Comparison of ENCODE assay signal across 8 cellular contexts in the genomic region with DNA sequence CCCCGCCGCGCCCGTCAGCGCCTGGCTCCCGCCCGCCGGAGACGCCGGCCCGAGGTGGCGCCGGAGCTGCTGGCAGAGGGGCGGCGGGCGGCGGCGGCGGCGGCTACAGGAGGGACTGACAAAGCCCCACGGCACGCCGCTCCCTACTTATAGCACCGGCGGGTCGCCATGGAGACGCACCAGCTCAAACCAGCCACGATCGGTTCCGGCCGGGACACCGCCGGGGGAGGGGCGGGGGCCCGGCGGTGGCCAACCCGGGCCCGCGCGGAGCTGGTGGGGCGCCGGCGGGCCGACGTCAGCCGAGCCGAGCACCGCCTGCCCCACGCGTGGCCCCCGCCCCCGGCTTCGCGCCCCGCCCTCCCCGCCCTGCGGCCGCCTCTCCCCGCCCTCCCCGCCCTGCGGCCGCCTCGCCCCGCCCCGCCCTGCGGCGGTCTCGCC. TPM values are rescaled to one million over a fixed set of nuclear protein-coding genes. Genes with fewer than 3 reads are reported as not detected.
A peak's percentile ranks its signal among the peaks of the same experiment; 100 is the strongest.
DNase-seq lines count a peak whose midpoint lies in the region; ATAC-seq and TF ChIP-seq lines count a peak whose summit lies in the region.

Gene ODC1 (minus strand): TSS at position 120 of the 438 bp plus-strand sequence. CDS start 3,295 bp downstream, outside the sequence.

- peak within 1 kb of the TSS; percentile 93 to 97 for H3K27ac ChIP-seq in thoracic aorta

- peaks cover 12% of the 10 kb centered on the region for H3K36me3 ChIP-seq in thoracic aorta

- ATAC-seq in HG02571 (IDR thresholded peaks at IDR 0.05; ENCODE audit: unreplicated experiment), result peak; percentile 66
- peak; percentile 81 for ATAC-seq in thoracic aorta (ENCODE audit: insufficient number of reproducible peaks, low FRiP score, low read depth)

- no peaks in the 10 kb centered on the region for H3K27me3 ChIP-seq in thoracic aorta (replicated peaks; ENCODE audit: insufficient read depth)

- intact Hi-C loops in activated naive CD4-positive, alpha-beta T cell treated with anti-CD3 and anti-CD28 coated beads for 36 hours (cut with micrococcal nuclease), result loop anchor here (1.0 to 5.0 kb wide), 9 partner anchors 45 to 1304 kb away; partner anchors contain the start of genes PDIA6, RRM2 and TAF1B

- CTCF ChIA-PET in activated naive CD4-positive, alpha-beta T cell treated with anti-CD3 and anti-CD28 coated beads for 36 hours (lab: Charles Lee), result interaction anchor here (0.7 to 1.5 kb wide), 3 partner anchors 13 to 84 kb away, joined by 3 to 6 read pairs (median 3); no protein-coding TSS in a partner anchor

- H3K4me3 Mint-ChIP-seq in activated naive CD4-positive, alpha-beta T cell treated with anti-CD3 and anti-CD28 coated beads for 36 hours, result peak within 1 kb of the TSS; percentile 85
- H3K4me3 Mint-ChIP-seq in osteocyte (ENCODE audit: unreplicated experiment), result peak within 1 kb of the TSS; percentile 79

- DNase-seq in GM04504 (ENCODE audit: low read depth), result peak; percentile 83
- peak; percentile 97 for DNase-seq in NB4 (ENCODE audit: low read depth)
- DNase-seq in SK-N-DZ (ENCODE audit: low spot score), result peak; percentile 94
- DNase-seq in activated naive CD4-positive, alpha-beta T cell treated with anti-CD3 and anti-CD28 coated beads for 36 hours, result peak; percentile 89
- DNase-seq in germinal center (ENCODE audit: low spot score), result peak; percentile 99
- DNase-seq in osteocyte (ENCODE audit: extremely low spot score, unreplicated experiment), result peak; percentile 97
- DNase-seq in thoracic aorta (ENCODE audit: low spot score), result peak; percentile 97

- H3K4me3 ChIP-seq in NB4 (ENCODE audit: low read depth, low read length) (peak within 1 kb of the TSS; percentile 80), thoracic aorta (peak within 1 kb of the TSS; percentile 99)

- no peak for TF ChIP-seq CTCF in NB4 (IDR thresholded peaks at IDR 0.05; ENCODE audit: low read depth, low read length)
- no peak for TF ChIP-seq CTCF in osteocyte (IDR thresholded peaks at IDR 0.05)
- no peak for TF ChIP-seq CTCF in thoracic aorta (IDR thresholded peaks at IDR 0.05)

- no peak for TF ChIP-seq POLR2A in NB4 (IDR thresholded peaks at IDR 0.05; ENCODE audit: extremely low read depth, insufficient read length)

- peaks cover 56% of the 10 kb centered on the region for H3K4me1 Mint-ChIP-seq in activated naive CD4-positive, alpha-beta T cell treated with anti-CD3 and anti-CD28 coated beads for 36 hours (ENCODE audit: low read depth)
- peaks cover 27% of the 10 kb centered on the region for H3K4me1 Mint-ChIP-seq in osteocyte (ENCODE audit: unreplicated experiment)

- no peaks in the 10 kb centered on the region for H3K9me3 ChIP-seq in thoracic aorta

- peaks cover 14 to 57% of the 10 kb centered on the region in 2 donors for H3K4me1 ChIP-seq in thoracic aorta (ENCODE audit: control insufficient read depth in 1 of 2, low read depth in 2 of 2)

- H3K36me3 Mint-ChIP-seq in activated naive CD4-positive, alpha-beta T cell treated with anti-CD3 and anti-CD28 coated beads for 36 hours (ENCODE audit: low read depth), result peaks cover 35% of the 10 kb centered on the region
- peaks cover 16% of the 10 kb centered on the region for H3K36me3 Mint-ChIP-seq in osteocyte (ENCODE audit: unreplicated experiment)

- H3K9me3 Mint-ChIP-seq in activated naive CD4-positive, alpha-beta T cell treated with anti-CD3 and anti-CD28 coated beads for 36 hours, result no peaks in the 10 kb centered on the region
- H3K9me3 Mint-ChIP-seq in osteocyte (ENCODE audit: unreplicated experiment), result no peaks in the 10 kb centered on the region

- H3K27me3 Mint-ChIP-seq in activated naive CD4-positive, alpha-beta T cell treated with anti-CD3 and anti-CD28 coated beads for 36 hours (ENCODE audit: low read depth), result no peaks in the 10 kb centered on the region
- no peaks in the 10 kb centered on the region for H3K27me3 Mint-ChIP-seq in osteocyte (ENCODE audit: unreplicated experiment)

- H3K27ac Mint-ChIP-seq in activated naive CD4-positive, alpha-beta T cell treated with anti-CD3 and anti-CD28 coated beads for 36 hours, result peak within 1 kb of the TSS; percentile 91
- H3K27ac Mint-ChIP-seq in osteocyte (ENCODE audit: unreplicated experiment), result peak within 1 kb of the TSS; percentile 70

RNA-seq across cellular contexts. Expression of gene ODC1, which starts in this region (rescaled TPM):
- 478 and 500 TPM in 2 replicates for polyA plus RNA-seq in SK-N-DZ (2014; cell fraction: cytosol; rRNA removed)
- polyA plus RNA-seq in SK-N-DZ (2014; cell fraction: nucleus; rRNA removed), result 342 and 350 TPM in 2 replicates
- 100 to 1,000 TPM; 174 to 177 TPM for total RNA-seq in activated naive CD4-positive, alpha-beta T cell treated with anti-CD3 and anti-CD28 coated beads for 36 hours
- total RNA-seq in osteocyte (41.7 and 44.8 TPM in 2 replicates), thoracic aorta (100 to 1,000 TPM; 104 to 123 TPM)

Comparison
In these comparisons a context has a peak if more than half of its experiments do, and no peak if none do; other contexts are left out.
1. Peak in every context shown above with its lines: DNase-seq, ATAC-seq, H3K4me3 ChIP-seq and H3K27ac ChIP-seq.